In genomic region chr3:154122912-154123559, GRCh38 we compare ENCODE assay signal across 7 cellular contexts. TPM values are rescaled to one million over a fixed set of nuclear protein-coding genes. Genes with fewer than 3 reads are reported as not detected.
DNase-seq lines count a peak whose midpoint lies in the region; ATAC-seq and TF ChIP-seq lines count a peak whose summit lies in the region.

No MANE protein-coding gene starts in this region.

- H3K27ac ChIP-seq in VCaP (peak overlapping the region; percentile 68; the same call in 1 of the 2 replicates), left ventricle myocardium inferior (replicated peaks) (peak overlapping the region; percentile 56), gastrocnemius medialis (peak overlapping the region in 3 of 4 donors; percentile 18 to 57 (median 40))

- no peak overlapping the region for H3K27ac Mint-ChIP-seq in HFFc6

- H3K9me3 Mint-ChIP-seq in HFFc6 = no peaks in the 10 kb centered on the region

- H3K36me3 Mint-ChIP-seq in HFFc6 (ENCODE audit: low read depth) = no peaks in the 10 kb centered on the region; the same call in 1 of the 2 replicates

- H3K4me3 ChIP-seq in left ventricle myocardium inferior (peak overlapping the region; percentile 88), gastrocnemius medialis (peak overlapping the region; percentile 68 to 81 (median 72))

- H3K27me3 ChIP-seq in left ventricle myocardium inferior (ENCODE audit: low read depth) = peaks cover 43% of the 10 kb centered on the region
- peaks cover 20 to 36% (median 29%) of the 10 kb centered on the region in 3 donors for H3K27me3 ChIP-seq in gastrocnemius medialis

- H3K36me3 ChIP-seq in left ventricle myocardium inferior = no peaks in the 10 kb centered on the region
- no peaks in the 10 kb centered on the region for H3K36me3 ChIP-seq in gastrocnemius medialis

- in situ Hi-C loops in gastrocnemius medialis (cut with MboI; ENCODE audit: low sequenced_read_pairs in 4 of 4) = no loop called here

- peaks cover 35% of the 10 kb centered on the region for H3K4me1 ChIP-seq in left ventricle myocardium inferior
- H3K4me1 ChIP-seq in gastrocnemius medialis = no peaks in the 10 kb centered on the region

- intact Hi-C loops in left ventricle myocardium inferior (cut with micrococcal nuclease) (loop anchor here (10.0 kb wide), 1 partner anchor 132 kb away; no protein-coding TSS in a partner anchor), gastrocnemius medialis (cut with DNase I; ENCODE audit: low total_unique reads) (no loop called here)

- TF ChIP-seq CTCF in HFFc6 (IDR thresholded peaks at IDR 0.05) (no peak), VCaP (conservative IDR thresholded peaks at IDR 0.05) (no peak), left ventricle myocardium inferior (IDR thresholded peaks at IDR 0.05; ENCODE audit: borderline replicate concordance) (no peak), gastrocnemius medialis (IDR thresholded peaks at IDR 0.05 in 4 of 5, conservative IDR thresholded peaks at IDR 0.05 in 1 of 5) (no peak)

- H3K27me3 Mint-ChIP-seq in HFFc6 (ENCODE audit: insufficient read depth) = peaks cover 14% of the 10 kb centered on the region

- peak in 1 of 2 donors; percentile 18 for ATAC-seq in gastrocnemius medialis
- no peak for ATAC-seq in GM21515 (IDR thresholded peaks at IDR 0.05; ENCODE audit: unreplicated experiment)
- no peak for ATAC-seq in HG03095 (IDR thresholded peaks at IDR 0.05; ENCODE audit: unreplicated experiment)
- ATAC-seq in activated CD4-positive, CD25-positive, alpha-beta regulatory T cell treated with anti-CD3 and anti-CD28 coated beads, Interleukin-2, amount 50 U/mL, for 24 hours = no peak

- DNase-seq in HFFc6 = no peak
- DNase-seq in left ventricle myocardium inferior = no peak
- DNase-seq in gastrocnemius medialis = no peak

- H3K4me3 Mint-ChIP-seq in HFFc6 = peak overlapping the region; percentile 50; the same call in 1 of the 2 replicates

- no peak for TF ChIP-seq POLR2A in gastrocnemius medialis (IDR thresholded peaks at IDR 0.05)

- H3K4me1 Mint-ChIP-seq in HFFc6 (ENCODE audit: low read depth) = no peaks in the 10 kb centered on the region

- H3K9me3 ChIP-seq in left ventricle myocardium inferior (replicated peaks) (no peaks in the 10 kb centered on the region), gastrocnemius medialis (no peaks in the 10 kb centered on the region)

RNA-seq across cellular contexts. Expression of gene ARHGEF26, which starts 1.8 kb away (rescaled TPM):
- total RNA-seq in HFFc6 (2021; fragmentation: NEBNext Ultra II Directional; extraction: Animal tissue kit (Norgen Biotek cat#: 25700)) = under 1 TPM in 1 of 6 experiments, not detected in 5; 0.05 TPM
- total RNA-seq in left ventricle myocardium inferior (1.2 TPM), gastrocnemius medialis (1 to 10 TPM in 3 of 4 donors, under 1 TPM in 1; 0.41 to 1.7 (median 1.2) TPM)
